Comparison of ENCODE assay signal across 12 cellular contexts in genomic region chr2:84870306-84870705, GRCh38. TPM values are rescaled to one million over a fixed set of nuclear protein-coding genes. Genes with fewer than 3 reads are reported as not detected.
A peak's percentile ranks its signal among the peaks of the same experiment; 100 is the strongest.
DNase-seq lines count a peak whose midpoint lies in the region; ATAC-seq lines count a peak whose summit lies in the region.
"Had no signal": no experiment of that assay in that cellular context is flagged by ENCODE, and none has a peak within 500 bp of the region (broad histone marks: within the 10 kb centered on the region; RNA-seq: fewer than 3 reads in every experiment).

No MANE protein-coding gene starts in this region.

- CTCF ChIA-PET in activated naive CD4-positive, alpha-beta T cell treated with anti-CD3 and anti-CD28 coated beads, Interleukin-2, amount 10 ng/mL, durations not matched to agents 7 days and 5 days (lab: Charles Lee) = interaction anchor here (2.0 to 4.3 kb wide), 3 partner anchors 10 to 56 kb away, joined by 4 to 32 read pairs (median 8); no protein-coding TSS in a partner anchor

- H3K27ac Mint-ChIP-seq in activated naive CD4-positive, alpha-beta T cell treated with anti-CD3 and anti-CD28 coated beads, Interleukin-2, amount 10 ng/mL, durations not matched to agents 7 days and 5 days = no peak overlapping the region
- peak overlapping the region; percentile 83 for H3K27ac Mint-ChIP-seq in activated T-helper 17 cell treated with anti-CD3 and anti-CD28 coated beads, Interleukin-2, amount 50 U/mL, for 72 hours
- no peak overlapping the region for H3K27ac Mint-ChIP-seq in stimulated activated memory B cell treated with anti-CD40 and anti-IgM and Interleukin-4, amounts not matched to agents 10 μg/mL and 1 μg/mL and 100 μg/mL, for 72 hours

- peak; percentile 62 for ATAC-seq in HG02798 (IDR thresholded peaks at IDR 0.05; ENCODE audit: poor library complexity, unreplicated experiment)
- ATAC-seq in activated T-helper 17 cell treated with anti-CD3 and anti-CD28 coated beads, Interleukin-2, amount 50 U/mL, for 72 hours (replicated peaks) = no peak
- peak; percentile 53 for ATAC-seq in stimulated activated memory B cell treated with anti-CD40 and anti-IgM and Interleukin-4, amounts not matched to agents 10 μg/mL and 1 μg/mL and 100 μg/mL, for 72 hours
- ATAC-seq in GM19397 (IDR thresholded peaks at IDR 0.05; ENCODE audit: unreplicated experiment) = no peak

- H3K36me3 Mint-ChIP-seq in activated naive CD4-positive, alpha-beta T cell treated with anti-CD3 and anti-CD28 coated beads, Interleukin-2, amount 10 ng/mL, durations not matched to agents 7 days and 5 days = peaks cover 78% of the 10 kb centered on the region
- H3K36me3 Mint-ChIP-seq in activated T-helper 17 cell treated with anti-CD3 and anti-CD28 coated beads, Interleukin-2, amount 50 U/mL, for 72 hours (ENCODE audit: low read depth) = peaks cover 35% of the 10 kb centered on the region
- H3K36me3 Mint-ChIP-seq in stimulated activated memory B cell treated with anti-CD40 and anti-IgM and Interleukin-4, amounts not matched to agents 10 μg/mL and 1 μg/mL and 100 μg/mL, for 72 hours = no peaks in the 10 kb centered on the region

- H3K4me3 Mint-ChIP-seq in activated naive CD4-positive, alpha-beta T cell treated with anti-CD3 and anti-CD28 coated beads, Interleukin-2, amount 10 ng/mL, durations not matched to agents 7 days and 5 days = no peak overlapping the region
- peak overlapping the region; percentile 48 for H3K4me3 Mint-ChIP-seq in activated T-helper 17 cell treated with anti-CD3 and anti-CD28 coated beads, Interleukin-2, amount 50 U/mL, for 72 hours
- no peak overlapping the region for H3K4me3 Mint-ChIP-seq in stimulated activated memory B cell treated with anti-CD40 and anti-IgM and Interleukin-4, amounts not matched to agents 10 μg/mL and 1 μg/mL and 100 μg/mL, for 72 hours

- peak; percentile 20 for DNase-seq in activated naive CD4-positive, alpha-beta T cell treated with anti-CD3 and anti-CD28 coated beads, Interleukin-2, amount 10 ng/mL, durations not matched to agents 7 days and 5 days
- no peak for DNase-seq in activated naive CD4-positive, alpha-beta T cell treated with anti-CD3 and anti-CD28 coated beads, Interleukin-2, amount 50 U/mL, for 16 hours
- DNase-seq in AG08396 (ENCODE audit: low spot score) (no peak), NCI-H2196 treated with DMSO at 0.1 percent for 48 hours (lab: John Stamatoyannopoulos, UW; ENCODE audit: unreplicated experiment) (no peak)
- DNase-seq: cerebellar nuclear complex; MG63; NCI-H446 treated with DMSO at 0.1 percent for 48 hours; stimulated activated naive CD4-positive, alpha-beta T cell treated with Interleukin-2 at 50 U/mL for 16 hours had no signal

- H3K4me1 Mint-ChIP-seq in activated naive CD4-positive, alpha-beta T cell treated with anti-CD3 and anti-CD28 coated beads, Interleukin-2, amount 10 ng/mL, durations not matched to agents 7 days and 5 days = peaks cover 84% of the 10 kb centered on the region
- peaks cover 29% of the 10 kb centered on the region for H3K4me1 Mint-ChIP-seq in activated T-helper 17 cell treated with anti-CD3 and anti-CD28 coated beads, Interleukin-2, amount 50 U/mL, for 72 hours
- peaks cover 9% of the 10 kb centered on the region for H3K4me1 Mint-ChIP-seq in stimulated activated memory B cell treated with anti-CD40 and anti-IgM and Interleukin-4, amounts not matched to agents 10 μg/mL and 1 μg/mL and 100 μg/mL, for 72 hours

- no peaks in the 10 kb centered on the region for H3K27me3 Mint-ChIP-seq in activated naive CD4-positive, alpha-beta T cell treated with anti-CD3 and anti-CD28 coated beads, Interleukin-2, amount 10 ng/mL, durations not matched to agents 7 days and 5 days
- no peaks in the 10 kb centered on the region for H3K27me3 Mint-ChIP-seq in activated T-helper 17 cell treated with anti-CD3 and anti-CD28 coated beads, Interleukin-2, amount 50 U/mL, for 72 hours
- H3K27me3 Mint-ChIP-seq in stimulated activated memory B cell treated with anti-CD40 and anti-IgM and Interleukin-4, amounts not matched to agents 10 μg/mL and 1 μg/mL and 100 μg/mL, for 72 hours = no peaks in the 10 kb centered on the region

- H3K9me3 Mint-ChIP-seq in activated naive CD4-positive, alpha-beta T cell treated with anti-CD3 and anti-CD28 coated beads, Interleukin-2, amount 10 ng/mL, durations not matched to agents 7 days and 5 days = peaks cover 2% of the 10 kb centered on the region
- peaks cover 5% of the 10 kb centered on the region for H3K9me3 Mint-ChIP-seq in activated T-helper 17 cell treated with anti-CD3 and anti-CD28 coated beads, Interleukin-2, amount 50 U/mL, for 72 hours
- no peaks in the 10 kb centered on the region for H3K9me3 Mint-ChIP-seq in stimulated activated memory B cell treated with anti-CD40 and anti-IgM and Interleukin-4, amounts not matched to agents 10 μg/mL and 1 μg/mL and 100 μg/mL, for 72 hours

RNA-seq across cellular contexts. Expression of gene TRABD2A, which starts 10.6 kb away (rescaled TPM):
- 10 to 100 TPM; 28.6 to 32.3 TPM for total RNA-seq in activated T-helper 17 cell treated with anti-CD3 and anti-CD28 coated beads, Interleukin-2, amount 50 U/mL, for 72 hours

RNA-seq across cellular contexts. Expression of gene TMSB10, which starts 35.1 kb away (rescaled TPM):
- 1,000 to 10,000 TPM; 2,616 to 3,068 TPM for total RNA-seq in activated T-helper 17 cell treated with anti-CD3 and anti-CD28 coated beads, Interleukin-2, amount 50 U/mL, for 72 hours

Comparison
In these comparisons a context has a peak if more than half of its experiments do, and no peak if none do; other contexts are left out.
1. ATAC-seq: peak in HG02798 (single experiment) and stimulated activated memory B cell treated with anti-CD40 and anti-IgM and Interleukin-4, amounts not matched to agents 10 μg/mL and 1 μg/mL and 100 μg/mL, for 72 hours (single experiment); none in activated T-helper 17 cell treated with anti-CD3 and anti-CD28 coated beads, Interleukin-2, amount 50 U/mL, for 72 hours (single experiment) and GM19397 (single experiment).